Comparison of ENCODE assay signal across 8 cellular contexts in the genomic region with DNA sequence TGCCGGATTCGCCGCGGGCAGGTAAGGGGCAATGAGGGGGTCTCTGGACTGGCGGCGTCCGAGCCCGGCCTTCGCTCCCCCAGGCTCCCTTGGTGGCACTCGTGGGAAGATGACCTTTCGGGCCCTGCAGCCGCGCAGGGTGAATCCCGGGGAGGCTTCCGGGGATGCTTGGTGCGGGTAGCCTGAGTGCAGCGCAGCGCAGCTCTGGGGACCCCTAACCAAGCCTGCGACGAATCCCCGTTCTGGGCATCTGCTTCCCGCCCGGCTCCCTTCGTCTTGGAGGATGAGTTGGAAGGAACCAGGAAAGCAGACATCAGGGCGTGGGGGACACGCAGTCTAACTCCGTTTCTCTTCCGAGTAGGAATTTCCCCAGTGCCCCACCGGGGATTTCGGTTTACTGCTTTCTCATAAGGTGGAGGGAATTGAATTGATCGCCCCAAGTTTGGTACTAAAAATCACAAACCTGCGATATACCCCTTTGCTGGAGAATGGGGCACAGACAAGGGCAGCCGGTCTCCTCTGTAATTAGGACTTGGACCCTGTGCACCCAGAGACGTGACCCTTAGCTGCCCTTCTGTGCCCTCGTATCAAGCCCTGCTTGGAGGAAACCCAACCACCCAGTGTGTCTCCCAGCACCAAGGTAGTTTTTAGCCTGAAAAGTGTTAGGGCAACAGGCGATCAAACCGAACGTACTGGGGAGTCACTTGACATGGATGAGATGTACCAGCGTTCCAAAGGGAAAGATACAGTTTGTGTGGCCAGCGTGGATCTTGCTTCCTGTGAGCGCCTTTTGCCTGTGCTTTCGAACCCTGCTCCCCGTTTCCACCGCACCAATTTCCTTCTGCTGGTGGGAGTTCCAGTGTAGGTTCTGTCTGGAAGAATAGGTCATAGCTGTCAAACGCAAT. TPM values are rescaled to one million over a fixed set of nuclear protein-coding genes. Genes with fewer than 3 reads are reported as not detected.
A peak's percentile ranks its signal among the peaks of the same experiment; 100 is the strongest.
DNase-seq lines count a peak whose midpoint lies in the region; ATAC-seq and TF ChIP-seq lines count a peak whose summit lies in the region.

No MANE protein-coding gene starts in this region.

- H3K27me3 ChIP-seq in ACC112 (ENCODE audit: insufficient read depth, low read length) (peaks cover 84% of the 10 kb centered on the region), Peyer's patch (peaks cover 0 to 9% of the 10 kb centered on the region in 2 donors), right cardiac atrium (ENCODE audit: control insufficient read depth, insufficient read depth) (peaks cover 2% of the 10 kb centered on the region), skeletal muscle satellite cell (ENCODE audit: control insufficient read depth, insufficient read depth, low read length) (peaks cover 71% of the 10 kb centered on the region)

- H3K9me3 ChIP-seq in Peyer's patch = no peaks in the 10 kb centered on the region
- no peaks in the 10 kb centered on the region for H3K9me3 ChIP-seq in right cardiac atrium (ENCODE audit: control insufficient read depth, low read length)
- no peaks in the 10 kb centered on the region for H3K9me3 ChIP-seq in skeletal muscle satellite cell (replicated peaks; ENCODE audit: low read length)

- no peak overlapping the region for H2AFZ ChIP-seq in ACC112 (ENCODE audit: low read length, unreplicated experiment)

- intact Hi-C loops in right cardiac atrium (cut with DNase I) = no loop called here

- H3K4me3 ChIP-seq in ACC112 (ENCODE audit: low read depth, low read length) = peak overlapping the region; percentile 65
- H3K4me3 ChIP-seq in Peyer's patch = peak overlapping the region; percentile 31 to 60 (median 50)
- peak overlapping the region; percentile 26 for H3K4me3 ChIP-seq in right cardiac atrium (ENCODE audit: low read length)
- peak overlapping the region; percentile 74 for H3K4me3 ChIP-seq in skeletal muscle satellite cell (ENCODE audit: low read length)

- no peak overlapping the region for H3K9ac ChIP-seq in skeletal muscle satellite cell (ENCODE audit: low read depth, low read length)

- H3K4me2 ChIP-seq in skeletal muscle satellite cell (ENCODE audit: low read length) = peak overlapping the region; percentile 93

- 17% methylated on average over 45 of the region's 45 CpGs for WGBS in right cardiac atrium

- ATAC-seq in GM21423 (IDR thresholded peaks at IDR 0.05; ENCODE audit: unreplicated experiment) = peak; percentile 11
- ATAC-seq in right cardiac atrium = peak; percentile 39 to 44
- ATAC-seq in GM21381 (IDR thresholded peaks at IDR 0.05; ENCODE audit: unreplicated experiment) = no peak

- DNase-seq in Peyer's patch = no peak
- DNase-seq in right cardiac atrium = peak in 1 of 3 donors; percentile 27
- no peak for DNase-seq in OCI-M1 (lab: John Stamatoyannopoulos, UW)
- DNase-seq in NCI-H446 treated with DMSO at 0.1 percent for 48 hours (lab: John Stamatoyannopoulos, UW) = no peak

- H3K4me1 ChIP-seq in ACC112 (ENCODE audit: control insufficient read depth, insufficient read depth, low read length, unreplicated experiment) (no peaks in the 10 kb centered on the region), Peyer's patch (peaks cover 0 to 17% (median 4%) of the 10 kb centered on the region in 4 donors), right cardiac atrium (ENCODE audit: control insufficient read depth, insufficient read depth, low read length) (no peaks in the 10 kb centered on the region), skeletal muscle satellite cell (ENCODE audit: control insufficient read depth, insufficient read depth, low read length) (peaks cover 5% of the 10 kb centered on the region)

- H3K27ac ChIP-seq in ACC112 (ENCODE audit: low read depth, low read length) (no peak overlapping the region), Peyer's patch (peak overlapping the region in 1 of 4 donors; percentile 22), right cardiac atrium (ENCODE audit: low read length) (no peak overlapping the region)

- no peak for TF ChIP-seq POLR2A in Peyer's patch (IDR thresholded peaks at IDR 0.05)

- H3K79me2 ChIP-seq in ACC112 (ENCODE audit: control insufficient read depth, insufficient read depth, low read length, unreplicated experiment) = no peaks in the 10 kb centered on the region

- no peak for TF ChIP-seq CTCF in Peyer's patch (IDR thresholded peaks at IDR 0.05)

- H3K36me3 ChIP-seq in ACC112 (ENCODE audit: insufficient read depth, low read length) = no peaks in the 10 kb centered on the region
- H3K36me3 ChIP-seq in Peyer's patch = no peaks in the 10 kb centered on the region
- no peaks in the 10 kb centered on the region for H3K36me3 ChIP-seq in skeletal muscle satellite cell (ENCODE audit: insufficient read depth, low read length)

RNA-seq across cellular contexts. Expression of a gene that starts 1.0 kb away (rescaled TPM):
- total RNA-seq in Peyer's patch (1 to 10 TPM in 1 of 4 donors, not detected in 3; 4.1 TPM), right cardiac atrium (1 to 10 TPM in 3 of 4 donors, under 1 TPM in 1; 0.99 to 4.3 (median 2.6) TPM)
- polyA plus RNA-seq in right cardiac atrium = 1.6 TPM
- total RNA-seq in skeletal muscle satellite cell (2012; rRNA removed) = 0.22 TPM in 1 of 2 replicates, not detected in the other

RNA-seq across cellular contexts. Expression of a gene that starts 52.0 kb away (rescaled TPM):
- total RNA-seq in Peyer's patch (10 to 100 TPM in 1 of 4 donors, 1 to 10 TPM in 2, under 1 TPM in 1; 0.88 to 10.4 (median 4.5) TPM), right cardiac atrium (1 to 10 TPM; 1.6 to 2.6 (median 2.0) TPM)
- 1.1 TPM for polyA plus RNA-seq in right cardiac atrium
- 12.5 and 17.2 TPM in 2 replicates for total RNA-seq in skeletal muscle satellite cell (2012; rRNA removed)
